Comparison of ENCODE assay signal across 1 cellular context in genomic region chr12:102438047-102438822, GRCh38.
TF ChIP-seq lines count a peak whose summit lies in the region.

No MANE protein-coding gene starts in this region.

TF ChIP-seq in K562, 482 proteins besides CTCF, POLR2A, EP300 and RAD21 (continued from another document and continues in another):
- TF ChIP-seq MGA (IDR thresholded peaks at IDR 0.05) (peak; percentile 70), PTRF (tag; IDR thresholded peaks at IDR 0.05) (no peak), ZNF121 (CRISPR knock-in tag; conservative IDR thresholded peaks at IDR 0.05) (no peak), FOXK1 (CRISPR knock-in tag; IDR thresholded peaks at IDR 0.05; ENCODE audit: borderline replicate concordance) (no peak), CHD2 (IDR thresholded peaks at IDR 0.05; ENCODE audit: low read depth, low read length) (no peak), ZNF586 (CRISPR knock-in tag; conservative IDR thresholded peaks at IDR 0.05) (no peak), ZNF146 (CRISPR knock-in tag; IDR thresholded peaks at IDR 0.05; ENCODE audit: unreplicated experiment) (no peak), E4F1 (CRISPR knock-in tag; IDR thresholded peaks at IDR 0.05; ENCODE audit: borderline replicate concordance) (no peak), ZNF282 (CRISPR knock-in tag; IDR thresholded peaks at IDR 0.05) (no peak), ILK (tag; IDR thresholded peaks at IDR 0.05; ENCODE audit: borderline replicate concordance, low read depth) (no peak), BRD9 (IDR thresholded peaks at IDR 0.05; ENCODE audit: low read depth, partially characterized antibody) (peak; percentile 54), MTF1 (CRISPR knock-in tag; IDR thresholded peaks at IDR 0.05; ENCODE audit: borderline replicate concordance) (no peak), FOSL1 (tag; conservative IDR thresholded peaks at IDR 0.05) (0 out of 2 replicates have a peak, but pooled peaks have one; percentile 16), SLC30A9 (CRISPR knock-in tag; IDR thresholded peaks at IDR 0.05) (no peak), MITF (IDR thresholded peaks at IDR 0.05) (no peak), ZNF668 (CRISPR knock-in tag; IDR thresholded peaks at IDR 0.05) (0 out of 2 replicates have a peak, but pooled peaks have one; percentile 24), ZNF311 (CRISPR knock-in tag; IDR thresholded peaks at IDR 0.05) (peak; percentile 57; the same call in 1 of the 2 replicates), CHAMP1 (IDR thresholded peaks at IDR 0.05) (no peak), NR2C2 (CRISPR knock-in tag; IDR thresholded peaks at IDR 0.05) (no peak), NR2C2 (tag; IDR thresholded peaks at IDR 0.05) (peak; percentile 85), ZNF41 (CRISPR knock-in tag; conservative IDR thresholded peaks at IDR 0.05) (no peak), PURB (CRISPR knock-in tag; IDR thresholded peaks at IDR 0.05; ENCODE audit: low read depth) (no peak), NRF1 (conservative IDR thresholded peaks at IDR 0.05 in 1 of 2, IDR thresholded peaks at IDR 0.05 in 1 of 2) (no peak), FOXM1 (IDR thresholded peaks at IDR 0.05; ENCODE audit: low read depth) (no peak), FOXM1 (CRISPR knock-in tag; IDR thresholded peaks at IDR 0.05; ENCODE audit: low read depth) (no peak), DMBX1 (CRISPR knock-in tag; IDR thresholded peaks at IDR 0.05; ENCODE audit: borderline replicate concordance) (peak; percentile 86; the same call in 1 of the 2 replicates), RHOXF2B (CRISPR knock-in tag; conservative IDR thresholded peaks at IDR 0.05) (no peak), MAFK (IDR thresholded peaks at IDR 0.05; ENCODE audit: low read length) (no peak), CSDE1 (IDR thresholded peaks at IDR 0.05) (no peak), NR2C1 (IDR thresholded peaks at IDR 0.05) (no peak), NR2C1 (tag; IDR thresholded peaks at IDR 0.05) (peak; percentile 57), RAD51 (IDR thresholded peaks at IDR 0.05; ENCODE audit: borderline replicate concordance, low read depth) (peak; percentile 68), SOX6 (IDR thresholded peaks at IDR 0.05) (0 out of 2 replicates have a peak, but pooled peaks have one; percentile 8)
- TF ChIP-seq, protein P1, sequence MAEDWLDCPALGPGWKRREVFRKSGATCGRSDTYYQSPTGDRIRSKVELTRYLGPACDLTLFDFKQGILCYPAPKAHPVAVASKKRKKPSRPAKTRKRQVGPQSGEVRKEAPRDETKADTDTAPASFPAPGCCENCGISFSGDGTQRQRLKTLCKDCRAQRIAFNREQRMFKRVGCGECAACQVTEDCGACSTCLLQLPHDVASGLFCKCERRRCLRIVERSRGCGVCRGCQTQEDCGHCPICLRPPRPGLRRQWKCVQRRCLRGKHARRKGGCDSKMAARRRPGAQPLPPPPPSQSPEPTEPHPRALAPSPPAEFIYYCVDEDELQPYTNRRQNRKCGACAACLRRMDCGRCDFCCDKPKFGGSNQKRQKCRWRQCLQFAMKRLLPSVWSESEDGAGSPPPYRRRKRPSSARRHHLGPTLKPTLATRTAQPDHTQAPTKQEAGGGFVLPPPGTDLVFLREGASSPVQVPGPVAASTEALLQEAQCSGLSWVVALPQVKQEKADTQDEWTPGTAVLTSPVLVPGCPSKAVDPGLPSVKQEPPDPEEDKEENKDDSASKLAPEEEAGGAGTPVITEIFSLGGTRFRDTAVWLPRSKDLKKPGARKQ (CRISPR knock-in tag; IDR thresholded peaks at IDR 0.05) = 0 out of 2 replicates have a peak, but pooled peaks have one; percentile 12
- TF ChIP-seq, protein P2, sequence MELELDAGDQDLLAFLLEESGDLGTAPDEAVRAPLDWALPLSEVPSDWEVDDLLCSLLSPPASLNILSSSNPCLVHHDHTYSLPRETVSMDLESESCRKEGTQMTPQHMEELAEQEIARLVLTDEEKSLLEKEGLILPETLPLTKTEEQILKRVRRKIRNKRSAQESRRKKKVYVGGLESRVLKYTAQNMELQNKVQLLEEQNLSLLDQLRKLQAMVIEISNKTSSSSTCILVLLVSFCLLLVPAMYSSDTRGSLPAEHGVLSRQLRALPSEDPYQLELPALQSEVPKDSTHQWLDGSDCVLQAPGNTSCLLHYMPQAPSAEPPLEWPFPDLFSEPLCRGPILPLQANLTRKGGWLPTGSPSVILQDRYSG (tag; conservative IDR thresholded peaks at IDR 0.05; ENCODE audit: low read depth) = peak; percentile 62; the same call in 1 of the 2 replicates
- TF ChIP-seq, protein P3, sequence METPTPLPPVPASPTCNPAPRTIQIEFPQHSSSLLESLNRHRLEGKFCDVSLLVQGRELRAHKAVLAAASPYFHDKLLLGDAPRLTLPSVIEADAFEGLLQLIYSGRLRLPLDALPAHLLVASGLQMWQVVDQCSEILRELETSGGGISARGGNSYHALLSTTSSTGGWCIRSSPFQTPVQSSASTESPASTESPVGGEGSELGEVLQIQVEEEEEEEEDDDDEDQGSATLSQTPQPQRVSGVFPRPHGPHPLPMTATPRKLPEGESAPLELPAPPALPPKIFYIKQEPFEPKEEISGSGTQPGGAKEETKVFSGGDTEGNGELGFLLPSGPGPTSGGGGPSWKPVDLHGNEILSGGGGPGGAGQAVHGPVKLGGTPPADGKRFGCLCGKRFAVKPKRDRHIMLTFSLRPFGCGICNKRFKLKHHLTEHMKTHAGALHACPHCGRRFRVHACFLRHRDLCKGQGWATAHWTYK (CRISPR knock-in tag; IDR thresholded peaks at IDR 0.05) = 0 out of 2 replicates have a peak, but pooled peaks have one; percentile 19
- TF ChIP-seq, protein P4, sequence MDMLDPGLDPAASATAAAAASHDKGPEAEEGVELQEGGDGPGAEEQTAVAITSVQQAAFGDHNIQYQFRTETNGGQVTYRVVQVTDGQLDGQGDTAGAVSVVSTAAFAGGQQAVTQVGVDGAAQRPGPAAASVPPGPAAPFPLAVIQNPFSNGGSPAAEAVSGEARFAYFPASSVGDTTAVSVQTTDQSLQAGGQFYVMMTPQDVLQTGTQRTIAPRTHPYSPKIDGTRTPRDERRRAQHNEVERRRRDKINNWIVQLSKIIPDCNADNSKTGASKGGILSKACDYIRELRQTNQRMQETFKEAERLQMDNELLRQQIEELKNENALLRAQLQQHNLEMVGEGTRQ (CRISPR knock-in tag; IDR thresholded peaks at IDR 0.05) = peak; percentile 64
